In genomic region chr1:25958475-25958874, GRCh38 we compare ENCODE assay signal across 18 cellular contexts. TPM values are rescaled to one million over a fixed set of nuclear protein-coding genes. Genes with fewer than 3 reads are reported as not detected.
A peak's percentile ranks its signal among the peaks of the same experiment; 100 is the strongest.
DNase-seq lines count a peak whose midpoint lies in the region; FAIRE-seq and TF ChIP-seq lines count a peak whose summit lies in the region.
"Had no signal": no experiment of that assay in that cellular context is flagged by ENCODE, and none has a peak within 500 bp of the region (broad histone marks: within the 10 kb centered on the region; RNA-seq: fewer than 3 reads in every experiment).

No MANE protein-coding gene starts in this region.

- peak overlapping the region; percentile 68 for H3K27ac Mint-ChIP-seq in astrocyte (ENCODE audit: unreplicated experiment)

- H3K4me1 Mint-ChIP-seq in astrocyte (ENCODE audit: low read depth, unreplicated experiment) = peaks cover 7% of the 10 kb centered on the region

- intact Hi-C loops in esophagus muscularis mucosa (cut with DNase I) (no loop called here), ovary (cut with DNase I) (no loop called here)

- H3K27ac ChIP-seq in astrocyte (ENCODE audit: low read depth, low read length) (peak overlapping the region; percentile 25), esophagus muscularis mucosa (replicated peaks in 1 of 4) (no peak overlapping the region), ovary (no peak overlapping the region), substantia nigra (ENCODE audit: low read depth, low read length, poor library complexity, severe bottlenecking) (no peak overlapping the region)
- H3K27ac ChIP-seq: BLaER1 treated with 17β-estradiol and CSF1 and Interleukin-3, amounts not matched to agents 10 nM and 100 nM; stomach had no signal

- TF ChIP-seq CTCF in astrocyte (IDR thresholded peaks at IDR 0.05; ENCODE audit: insufficient read depth, low read depth, low read length) (no peak), esophagus muscularis mucosa (IDR thresholded peaks at IDR 0.05) (no peak), ovary (IDR thresholded peaks at IDR 0.05) (no peak)

- H3K9me3 ChIP-seq in astrocyte (ENCODE audit: insufficient read depth, low read depth, low read length) (no peaks in the 10 kb centered on the region), esophagus muscularis mucosa (no peaks in the 10 kb centered on the region), ovary (no peaks in the 10 kb centered on the region)
- H3K9me3 ChIP-seq: mucosa of descending colon had no signal

- H3K36me3 ChIP-seq in astrocyte (ENCODE audit: insufficient read depth, low read length) (peaks cover 13% of the 10 kb centered on the region), esophagus muscularis mucosa (peaks cover 17 to 59% (median 53%) of the 10 kb centered on the region in 4 donors), ovary (no peaks in the 10 kb centered on the region)

- TF ChIP-seq EP300 in esophagus muscularis mucosa (IDR thresholded peaks at IDR 0.05) (no peak), ovary (IDR thresholded peaks at IDR 0.05) (no peak)

- TF ChIP-seq POLR2A in esophagus muscularis mucosa (IDR thresholded peaks at IDR 0.05; ENCODE audit: low read depth) (no peak), ovary (IDR thresholded peaks at IDR 0.05) (no peak)

- 93% methylated on average over 6 of the region's 6 CpGs for WGBS in esophagus muscularis mucosa
- WGBS in ovary, 3 donors = 87 to 91% (median 89%) methylated on average over 6 of the region's 6 CpGs

- peak overlapping the region; percentile 36 for H3K4me3 Mint-ChIP-seq in astrocyte (ENCODE audit: unreplicated experiment)
- H3K4me3 Mint-ChIP-seq: effector memory CD8-positive, alpha-beta T cell had no signal

- peaks cover 41% of the 10 kb centered on the region for H3K36me3 Mint-ChIP-seq in astrocyte (ENCODE audit: low read depth, unreplicated experiment)

- H3K4me1 ChIP-seq in astrocyte (ENCODE audit: insufficient read depth, low read length) (peaks cover 9% of the 10 kb centered on the region), esophagus muscularis mucosa (peaks cover 0 to 5% (median under 1%) of the 10 kb centered on the region in 4 donors), ovary (ENCODE audit: insufficient read depth) (no peaks in the 10 kb centered on the region)
- H3K4me1 ChIP-seq: stomach had no signal

- H3K27me3 Mint-ChIP-seq in astrocyte (ENCODE audit: low read depth, unreplicated experiment) = no peaks in the 10 kb centered on the region
- H3K27me3 Mint-ChIP-seq: effector memory CD8-positive, alpha-beta T cell had no signal

- no peaks in the 10 kb centered on the region for H3K27me3 ChIP-seq in astrocyte (ENCODE audit: insufficient read depth, low read length)
- H3K27me3 ChIP-seq in esophagus muscularis mucosa = no peaks in the 10 kb centered on the region
- no peaks in the 10 kb centered on the region for H3K27me3 ChIP-seq in ovary
- H3K27me3 ChIP-seq: BLaER1 treated with 17β-estradiol and CSF1 and Interleukin-3, amounts not matched to agents 10 nM and 100 nM; stomach had no signal

- H3K79me2 ChIP-seq in astrocyte (ENCODE audit: insufficient read depth, low read length) = no peaks in the 10 kb centered on the region

- H4K20me1 ChIP-seq in astrocyte (ENCODE audit: insufficient read depth, low read length) = no peaks in the 10 kb centered on the region
- H4K20me1 ChIP-seq: BLaER1 treated with 17β-estradiol and CSF1 and Interleukin-3, amounts not matched to agents 10 nM and 100 nM had no signal

- DNase-seq in AG08395 (ENCODE audit: low spot score) = peak; percentile 92
- peak; percentile 62 for DNase-seq in HPDE6-E6E7 (ENCODE audit: extremely low spot score)
- peak; percentile 82 for DNase-seq in astrocyte (ENCODE audit: low read depth)
- peak; percentile 91 for DNase-seq in hepatic stellate cell (ENCODE audit: low spot score)
- no peak for DNase-seq in esophagus muscularis mucosa (ENCODE audit: extremely low spot score)
- no peak for DNase-seq in ovary
- no peak for DNase-seq in substantia nigra (lab: John Stamatoyannopoulos, UW)
- no peak for DNase-seq in NCI-H2196 treated with DMSO at 0.1 percent for 48 hours (lab: John Stamatoyannopoulos, UW; ENCODE audit: unreplicated experiment)
- DNase-seq: activated CD8-positive, alpha-beta memory T cell treated with anti-CD3 and anti-CD28 coated beads, Interleukin-2, amount 50 U/mL, for 48 hours; anterior cingulate cortex; effector memory CD8-positive, alpha-beta T cell; mucosa of descending colon; NCI-H1436 treated with DMSO at 0.1 percent for 48 hours; NCI-H748 treated with DMSO at 0.1 percent for 48 hours; SHP77; stomach had no signal

- peak overlapping the region; percentile 59 for H3K4me2 ChIP-seq in astrocyte (ENCODE audit: low read length)
- H3K4me2 ChIP-seq: BLaER1 treated with 17β-estradiol and CSF1 and Interleukin-3, amounts not matched to agents 10 nM and 100 nM had no signal

- H2AFZ ChIP-seq in astrocyte (ENCODE audit: low read depth, low read length) = no peak overlapping the region

- H3K9ac ChIP-seq in astrocyte (ENCODE audit: low read length) = no peak overlapping the region
- H3K9ac ChIP-seq: BLaER1 treated with 17β-estradiol and CSF1 and Interleukin-3, amounts not matched to agents 10 nM and 100 nM had no signal

- H3K9me3 Mint-ChIP-seq in astrocyte (ENCODE audit: unreplicated experiment) = no peaks in the 10 kb centered on the region

- no peak overlapping the region for H3K4me3 ChIP-seq in astrocyte (ENCODE audit: insufficient read depth, low read depth, low read length)
- no peak overlapping the region for H3K4me3 ChIP-seq in esophagus muscularis mucosa
- H3K4me3 ChIP-seq in ovary = no peak overlapping the region
- H3K4me3 ChIP-seq: BLaER1 treated with 17β-estradiol and CSF1 and Interleukin-3, amounts not matched to agents 10 nM and 100 nM; mucosa of descending colon; stomach had no signal

- peak; percentile 100 for FAIRE-seq in astrocyte (lab: Jason Lieb, UNC)
- FAIRE-seq: HepG2 had no signal

RNA-seq across cellular contexts. Expression of gene PAFAH2, which starts 39.4 kb away (rescaled TPM):
- total RNA-seq in astrocyte (13.6 and 14.1 TPM in 2 replicates), esophagus muscularis mucosa (1 to 10 TPM; 6.1 to 10.0 (median 9.2) TPM), ovary (10 to 100 TPM in 1 of 7 donors, 1 to 10 TPM in 6; 4.6 to 10.2 (median 6.1) TPM)
- polyA plus RNA-seq in ovary = 10 to 100 TPM in 1 of 2 donors, 1 to 10 TPM in 1; 3.4 to 12.1 TPM

RNA-seq across cellular contexts. Expression of gene STMN1, which starts 52.3 kb away (rescaled TPM):
- 130 and 173 TPM in 2 replicates for total RNA-seq in astrocyte
- total RNA-seq in esophagus muscularis mucosa = 10 to 100 TPM; 15.0 to 25.7 (median 16.8) TPM
- total RNA-seq in ovary = 100 to 1,000 TPM in 5 of 7 donors, 10 to 100 TPM in 2; 59.3 to 224 (median 127) TPM
- 100 to 1,000 TPM; 220 to 271 TPM for polyA plus RNA-seq in ovary

Comparison
In these comparisons a context has a peak if more than half of its experiments do, and no peak if none do; other contexts are left out.
1. DNase-seq: peak in AG08395 (single experiment), HPDE6-E6E7 (single experiment), astrocyte (single experiment) and hepatic stellate cell (single experiment); none in esophagus muscularis mucosa (single experiment), ovary (0 of 5), substantia nigra (0 of 49) and NCI-H2196 treated with DMSO at 0.1 percent for 48 hours (single experiment).